17 cellular contexts compared by ENCODE assay signal in genomic region chr19:3003046-3003445, GRCh38.
"Had no signal": no experiment of that assay in that cellular context is flagged by ENCODE, and none has a peak within 500 bp of the region (broad histone marks: within the 10 kb centered on the region; RNA-seq: fewer than 3 reads in every experiment).

No MANE protein-coding gene starts in this region.

- H3K4me1 Mint-ChIP-seq: naive B cell, nephron had no signal

- H3K4me3 ChIP-seq: dorsolateral prefrontal cortex, heart left ventricle, right atrium auricular region, smooth muscle cell, thyroid gland had no signal

- H3K27me3 ChIP-seq: dorsolateral prefrontal cortex, heart left ventricle, right atrium auricular region, thyroid gland had no signal

- H3K4me3 Mint-ChIP-seq: naive B cell, nephron, type B pancreatic cell had no signal

- DNase-seq: cortex of kidney; dorsolateral prefrontal cortex; effector CD8-positive, alpha-beta T cell; foreskin melanocyte; heart left ventricle; hippocampal formation; kidney glomerular epithelial cell; mesendoderm; naive B cell; stimulated activated CD4-positive, alpha-beta T cell treated with anti-CD3 and anti-CD28 coated beads, Interleukin-2, amount 100 ng/mL, for 48 hours; stimulated activated naive CD4-positive, alpha-beta T cell treated with Interleukin-2 at 50 U/mL for 16 hours; thyroid gland had no signal

- H3K27ac Mint-ChIP-seq: nephron, type B pancreatic cell had no signal

- H3K36me3 ChIP-seq: neutrophil had no signal

- H3K9me3 Mint-ChIP-seq: type B pancreatic cell had no signal

- H3K27ac ChIP-seq: dorsolateral prefrontal cortex, heart left ventricle, neutrophil, right atrium auricular region, thyroid gland had no signal

- H3K36me3 Mint-ChIP-seq: naive B cell, type B pancreatic cell had no signal

- H3K9me3 ChIP-seq: heart left ventricle, neutrophil, right atrium auricular region, thyroid gland had no signal

- H3K27me3 Mint-ChIP-seq: naive B cell, type B pancreatic cell had no signal
